In the genomic region with DNA sequence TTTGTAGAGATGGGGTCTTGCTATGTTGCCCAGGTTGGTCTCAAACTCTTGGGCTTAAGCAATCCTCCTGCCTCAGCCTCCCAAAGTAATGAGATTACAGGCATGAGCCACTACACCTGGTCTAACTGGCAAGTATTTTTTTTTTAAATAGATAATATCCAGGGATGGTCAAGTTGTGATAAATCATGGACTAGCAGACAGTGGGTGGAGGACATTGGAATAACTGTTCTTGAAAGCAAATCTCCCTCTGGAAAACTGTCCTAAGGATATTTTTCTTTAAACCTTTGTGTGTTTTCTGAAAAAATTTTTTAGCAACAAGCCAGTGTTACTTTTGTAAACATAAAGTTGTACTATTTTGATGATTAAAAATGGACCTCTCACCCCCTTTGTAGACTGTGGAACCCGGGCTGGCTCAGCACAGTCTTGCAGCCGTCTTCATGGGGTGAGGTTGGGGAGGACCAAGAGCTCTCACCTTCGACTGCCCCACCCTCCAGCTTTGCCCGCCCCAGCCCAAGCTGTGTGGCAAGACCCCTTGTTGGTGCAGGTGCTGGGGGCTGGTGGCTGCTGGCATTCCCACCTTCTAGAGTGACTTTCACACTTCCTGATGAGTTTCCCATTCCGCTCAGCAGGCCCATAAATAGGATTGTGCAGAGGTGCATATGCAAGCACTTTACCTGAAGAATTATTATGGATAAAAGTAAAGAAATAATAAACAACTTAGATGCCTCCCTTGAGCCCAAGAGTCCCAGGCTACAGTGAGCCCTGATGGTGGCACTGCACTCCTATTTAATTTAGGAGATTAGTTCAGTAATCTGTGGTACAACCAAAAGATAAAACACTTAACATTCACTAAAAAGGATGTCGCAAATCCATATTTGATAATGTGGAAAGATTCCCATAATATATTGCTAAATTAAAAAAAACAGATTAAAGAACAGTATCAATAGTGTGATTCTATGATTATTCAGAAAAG, we compare ENCODE assay signal across 1 cellular context.
A peak's percentile ranks its signal among the peaks of the same experiment; 100 is the strongest.
TF ChIP-seq lines count a peak whose summit lies in the region.

No MANE protein-coding gene starts in this region.

TF ChIP-seq in K562, 482 proteins besides CTCF, POLR2A, EP300 and RAD21:
- TF ChIP-seq SAFB2 (IDR thresholded peaks at IDR 0.05; ENCODE audit: borderline replicate concordance, low read depth, low read length, severe bottlenecking), result no peak
- TF ChIP-seq ZNF121 (CRISPR knock-in tag; conservative IDR thresholded peaks at IDR 0.05), result peak; percentile 77; the same call in 1 of the 2 replicates
- peak in 1 of 2 experiments; percentile 70; a peak in 1 of 3 replicates for TF ChIP-seq CBX3 (IDR thresholded peaks at IDR 0.05; ENCODE audit: borderline replicate concordance in 1 of 2, low read length in 2 of 2)
- no peak for TF ChIP-seq GABPA (tag; conservative IDR thresholded peaks at IDR 0.05; ENCODE audit: low read depth)
